In genomic region chr5:178430187-178431062, GRCh38 we compare ENCODE assay signal across 1 cellular context.
TF ChIP-seq lines count a peak whose summit lies in the region.

No MANE protein-coding gene starts in this region.

TF ChIP-seq in WTC11, 78 proteins besides CTCF, POLR2A, EP300 and RAD21 (continued from another document):
- TF ChIP-seq PRRX2 (CRISPR knock-in tag; IDR thresholded peaks at IDR 0.05) (no peak), CREM (CRISPR knock-in tag; IDR thresholded peaks at IDR 0.05) (no peak)
